In the genomic region with DNA sequence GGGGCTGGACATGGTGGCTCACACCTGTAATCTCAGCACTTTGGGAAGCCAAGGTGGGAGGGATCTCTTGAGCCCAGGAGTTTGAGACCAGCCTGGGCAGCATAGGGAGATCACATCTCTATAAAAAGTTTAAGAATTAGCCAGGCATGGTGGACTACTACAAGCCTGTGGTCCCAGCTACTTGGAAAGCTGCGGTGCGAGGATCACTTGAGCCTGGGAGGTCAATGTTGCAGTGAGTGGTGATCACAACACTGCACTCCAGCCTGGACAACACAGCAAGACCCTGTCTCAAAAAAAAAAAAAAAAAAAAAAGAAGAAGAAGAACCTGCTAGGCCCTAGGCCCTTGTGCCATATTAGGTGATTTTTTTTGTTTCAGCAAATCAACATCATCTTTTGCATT, we compare ENCODE assay signal across 14 cellular contexts. TPM values are rescaled to one million over a fixed set of nuclear protein-coding genes. Genes with fewer than 3 reads are reported as not detected.
DNase-seq lines count a peak whose midpoint lies in the region; ATAC-seq and TF ChIP-seq lines count a peak whose summit lies in the region.
"Had no signal": no experiment of that assay in that cellular context is flagged by ENCODE, and none has a peak within 500 bp of the region (broad histone marks: within the 10 kb centered on the region; RNA-seq: fewer than 3 reads in every experiment).

No MANE protein-coding gene starts in this region.

- H3K4me3 ChIP-seq in OCI-LY7 (ENCODE audit: low read depth, low read length, poor library complexity, severe bottlenecking) (no peak overlapping the region), esophagus squamous epithelium (no peak overlapping the region), suprapubic skin (no peak overlapping the region)

- no peaks in the 10 kb centered on the region for H4K20me1 ChIP-seq in OCI-LY7 (ENCODE audit: insufficient read depth, low read length)

- TF ChIP-seq CTCF in OCI-LY7 (conservative IDR thresholded peaks at IDR 0.05; ENCODE audit: low read length), result no peak
- TF ChIP-seq CTCF in esophagus squamous epithelium (IDR thresholded peaks at IDR 0.05), result no peak
- no peak for TF ChIP-seq CTCF in suprapubic skin (IDR thresholded peaks at IDR 0.05)

- no peaks in the 10 kb centered on the region for H3K9me3 ChIP-seq in OCI-LY7 (ENCODE audit: low read length)
- no peaks in the 10 kb centered on the region for H3K9me3 ChIP-seq in esophagus squamous epithelium
- no peaks in the 10 kb centered on the region for H3K9me3 ChIP-seq in suprapubic skin

- H3K27me3 ChIP-seq in esophagus squamous epithelium (no peaks in the 10 kb centered on the region), suprapubic skin (no peaks in the 10 kb centered on the region)
- H3K27me3 ChIP-seq: foreskin keratinocyte had no signal

- 87 to 100% methylated on average over 2 of the region's 2 CpGs for WGBS in esophagus squamous epithelium, 2 donors
- 97% methylated on average over 2 of the region's 2 CpGs for WGBS in suprapubic skin

- no peaks in the 10 kb centered on the region for H3K9me2 ChIP-seq in OCI-LY7 (ENCODE audit: insufficient read depth, low read length)

- CTCF ChIA-PET in OCI-LY7 (lab: Charles Lee; ENCODE audit: unreplicated experiment), result no interaction called here

- TF ChIP-seq EP300 in suprapubic skin (IDR thresholded peaks at IDR 0.05), result no peak

- peak overlapping the region; percentile 69; the same call in 1 of the 2 replicates for H2AFZ ChIP-seq in OCI-LY7 (ENCODE audit: low read length)

- TF ChIP-seq POLR2A in esophagus squamous epithelium (IDR thresholded peaks at IDR 0.05) (no peak), suprapubic skin (IDR thresholded peaks at IDR 0.05) (no peak)

- POLR2A ChIA-PET in OCI-LY7 (lab: Charles Lee), result no interaction called here

- intact Hi-C loops in OCI-LY7 (cut with micrococcal nuclease; ENCODE audit: unreplicated experiment), result no loop called here
- intact Hi-C loops in esophagus squamous epithelium (cut with DNase I), result no loop called here

- H3K79me2 ChIP-seq in OCI-LY7 (ENCODE audit: insufficient read depth, low read depth, low read length), result no peaks in the 10 kb centered on the region

- no peak overlapping the region for H3K27ac ChIP-seq in OCI-LY7 (ENCODE audit: low read depth, low read length, poor library complexity, severe bottlenecking)
- peak overlapping the region in 3 of 4 donors; percentile 73 to 87 (median 84) for H3K27ac ChIP-seq in esophagus squamous epithelium
- peak overlapping the region; percentile 73 for H3K27ac ChIP-seq in suprapubic skin
- H3K27ac ChIP-seq: foreskin keratinocyte had no signal

- peaks cover 15% of the 10 kb centered on the region for H3K4me1 ChIP-seq in OCI-LY7 (ENCODE audit: insufficient read depth, low read length, poor library complexity, severe bottlenecking)
- H3K4me1 ChIP-seq in esophagus squamous epithelium, result peaks cover 34 to 74% (median 41%) of the 10 kb centered on the region in 3 donors
- peaks cover 59% of the 10 kb centered on the region for H3K4me1 ChIP-seq in suprapubic skin

- H3K4me2 ChIP-seq in OCI-LY7 (ENCODE audit: low read length), result peak overlapping the region; percentile 67; the same call in 1 of the 2 replicates

- no peak for DNase-seq in OCI-LY7 (ENCODE audit: low spot score)
- no peak for DNase-seq in esophagus squamous epithelium (lab: John Stamatoyannopoulos, UW)
- no peak for DNase-seq in suprapubic skin (ENCODE audit: low spot score in 2 of 2)
- DNase-seq in NCI-H345 treated with DMSO at 0.1 percent for 48 hours (lab: John Stamatoyannopoulos, UW; ENCODE audit: unreplicated experiment), result no peak
- DNase-seq: activated T-cell treated with anti-CD3 and anti-CD28 coated beads, Interleukin-2, amount 50 U/mL, for 1 hour; CD4-positive, alpha-beta T cell; NCI-H1092 treated with DMSO at 0.1 percent for 48 hours; stimulated activated CD4-positive, alpha-beta T cell treated with anti-CD3 and anti-CD28 coated beads, Interleukin-1b, Interleukin-23, amount 100 ng/mL, for 48 hours; T-cell had no signal

- peaks cover 4% of the 10 kb centered on the region; the same call in 1 of the 2 replicates for H3K36me3 ChIP-seq in OCI-LY7 (ENCODE audit: insufficient read depth, low read length)
- H3K36me3 ChIP-seq in esophagus squamous epithelium, result peaks cover 0 to 8% (median 0%) of the 10 kb centered on the region in 3 donors
- H3K36me3 ChIP-seq in suprapubic skin, result no peaks in the 10 kb centered on the region

- peak; percentile 17 for ATAC-seq in GM21723 (IDR thresholded peaks at IDR 0.05; ENCODE audit: unreplicated experiment)
- ATAC-seq in HG02973 (IDR thresholded peaks at IDR 0.05; ENCODE audit: unreplicated experiment), result no peak
- ATAC-seq in HG03280 (IDR thresholded peaks at IDR 0.05; ENCODE audit: unreplicated experiment), result no peak
- ATAC-seq: HepG2 had no signal

- no TSS peak for BruUV-seq in OCI-LY7 (replicated peaks; lab: Mats Ljungman, UMichigan)

RNA-seq across cellular contexts. Expression of a gene that starts 12.2 kb away (rescaled TPM):
- 3.9 and 5.9 TPM in 2 replicates for total RNA-seq in OCI-LY7 (2014; rRNA removed; shearing (Covaris generic))
- 11.4 and 15.3 TPM in 2 replicates for total RNA-seq in OCI-LY7 (2022)
- total RNA-seq in esophagus squamous epithelium, result 10 to 100 TPM in 3 of 4 donors, 1 to 10 TPM in 1; 9.9 to 28.1 (median 18.4) TPM
- total RNA-seq in suprapubic skin, result 10 to 100 TPM in 3 of 4 donors, 1 to 10 TPM in 1; 9.3 to 24.8 (median 17.1) TPM

RNA-seq across cellular contexts. Expression of a gene that starts 37.5 kb away (rescaled TPM):
- total RNA-seq in OCI-LY7 (2014; rRNA removed; shearing (Covaris generic)), result 67.1 and 70.8 TPM in 2 replicates
- total RNA-seq in OCI-LY7 (2022) (86.1 and 94.0 TPM in 2 replicates), esophagus squamous epithelium (100 to 1,000 TPM; 136 to 276 (median 179) TPM), suprapubic skin (100 to 1,000 TPM in 2 of 4 donors, 10 to 100 TPM in 2; 82.5 to 129 (median 98.3) TPM)
